Comparison of ENCODE assay signal across 19 cellular contexts in genomic region chr20:49871391-49871948, GRCh38.
"Had no signal": no experiment of that assay in that cellular context is flagged by ENCODE, and none has a peak within 500 bp of the region (broad histone marks: within the 10 kb centered on the region; RNA-seq: fewer than 3 reads in every experiment).

No MANE protein-coding gene starts in this region.

- H3K27me3 ChIP-seq: esophagus muscularis mucosa, gastrocnemius medialis, heart right ventricle, suprapubic skin, thyroid gland, upper lobe of right lung had no signal

- H3K27ac ChIP-seq: epithelial cell of prostate, esophagus muscularis mucosa, gastrocnemius medialis, heart right ventricle, suprapubic skin, thyroid gland, upper lobe of right lung had no signal

- DNase-seq: effector memory CD4-positive, alpha-beta T cell; gastrocnemius medialis; heart right ventricle; hypothalamus; kidney glomerular epithelial cell; mammary epithelial cell; naive thymus-derived CD4-positive, alpha-beta T cell; right cardiac atrium; stimulated activated CD4-positive, alpha-beta T cell treated with anti-CD3 and anti-CD28 coated beads, Interleukin-2, amount 100 ng/mL, for 24 hours; stimulated activated CD4-positive, alpha-beta T cell treated with anti-CD3 and anti-CD28 coated beads, Interleukin-4, amount 100 ng/mL, for 4 hours; stimulated activated naive CD4-positive, alpha-beta T cell; thyroid gland; upper lobe of right lung had no signal

- H3K4me3 ChIP-seq: esophagus muscularis mucosa, gastrocnemius medialis, heart right ventricle, suprapubic skin, thyroid gland, upper lobe of right lung had no signal

- H3K27ac Mint-ChIP-seq: progenitor cell of endocrine pancreas had no signal

- H3K9me3 ChIP-seq: esophagus muscularis mucosa, gastrocnemius medialis, heart right ventricle, suprapubic skin, thyroid gland, upper lobe of right lung had no signal

- ATAC-seq: heart right ventricle; naive thymus-derived CD4-positive, alpha-beta T cell; right cardiac atrium; upper lobe of right lung had no signal

- H3K4me3 Mint-ChIP-seq: central memory CD8-positive, alpha-beta T cell; naive thymus-derived CD4-positive, alpha-beta T cell; neural crest cell had no signal

- H3K4me1 ChIP-seq: suprapubic skin, upper lobe of right lung had no signal

- H3K9me3 Mint-ChIP-seq: central memory CD8-positive, alpha-beta T cell; naive thymus-derived CD4-positive, alpha-beta T cell; neural crest cell had no signal

- H3K27me3 Mint-ChIP-seq: central memory CD8-positive, alpha-beta T cell; naive thymus-derived CD4-positive, alpha-beta T cell; progenitor cell of endocrine pancreas had no signal
